In genomic region chr11:43825217-43825816, GRCh38 we compare ENCODE assay signal across 8 cellular contexts. TPM values are rescaled to one million over a fixed set of nuclear protein-coding genes. Genes with fewer than 3 reads are reported as not detected.
DNase-seq lines count a peak whose midpoint lies in the region; ATAC-seq, FAIRE-seq and TF ChIP-seq lines count a peak whose summit lies in the region.

No MANE protein-coding gene starts in this region.

- H3K27ac ChIP-seq in adrenal gland (no peak overlapping the region), HepG2 (ENCODE audit: extremely low read length, insufficient read depth, low read length) (no peak overlapping the region)

- no peak overlapping the region for H2AFZ ChIP-seq in HepG2 (ENCODE audit: low read length)

- H3K4me3 ChIP-seq in adrenal gland: no peak overlapping the region
- H3K4me3 ChIP-seq in HepG2 (replicated peaks in 1 of 3; ENCODE audit: insufficient read depth in 1 of 3, low read depth in 2 of 3, low read length in 3 of 3): no peak overlapping the region

- BruUV-seq in HepG2 (replicated peaks; lab: Mats Ljungman, UMichigan): no TSS peak

- no peaks in the 10 kb centered on the region for H3K36me3 ChIP-seq in adrenal gland (replicated peaks in 1 of 2)
- peaks cover 0 to 9% of the 10 kb centered on the region in 2 experiments; a peak in 1 of 5 replicates for H3K36me3 ChIP-seq in HepG2 (replicated peaks in 1 of 2; ENCODE audit: control insufficient read depth in 1 of 2, insufficient read depth in 2 of 2, low read length in 2 of 2)

- no peak for TF ChIP-seq POLR2A in adrenal gland (IDR thresholded peaks at IDR 0.05)
- no peak for TF ChIP-seq POLR2A in HepG2 (IDR thresholded peaks at IDR 0.05; ENCODE audit: insufficient read depth in 1 of 2, low read depth in 2 of 2, low read length in 2 of 2)

- no peak for TF ChIP-seq RAD21 in HepG2 (CRISPR knock-in tag; IDR thresholded peaks at IDR 0.05)

- no peak overlapping the region for H3K4me2 ChIP-seq in HepG2 (ENCODE audit: low read depth, low read length)

- no peak for FAIRE-seq in HepG2 (lab: Jason Lieb, UNC)

- DNase-seq in DMS 273 (lab: John Stamatoyannopoulos, UW; ENCODE audit: unreplicated experiment): peak; percentile 50
- no peak for DNase-seq in DMS 273 treated with DMSO at 0.1 percent for 48 hours (lab: John Stamatoyannopoulos, UW)
- DNase-seq in KBM-7: peak; percentile 26
- DNase-seq in adrenal gland: peak in 4 of 7 donors; percentile 24 to 45 (median 31)
- DNase-seq in HepG2 (ENCODE audit: low spot score): peak; percentile 8
- no peak for DNase-seq in activated CD8-positive, alpha-beta memory T cell treated with anti-CD3 and anti-CD28 coated beads for 24 hours
- DNase-seq in amniotic stem cell (lab: John Stamatoyannopoulos, UW): no peak

- in situ Hi-C loops in KBM-7 (cut with MboI; ENCODE audit: low pct_unique_long_range_greater_than_20kb, low sequenced_read_pairs): no loop called here
- in situ Hi-C loops in HepG2 (cut with HindIII; ENCODE audit: extremely low pct_ligation_motif_present, low pct_unique_long_range_greater_than_20kb): no loop called here

- no peaks in the 10 kb centered on the region for H3K79me2 ChIP-seq in HepG2 (ENCODE audit: insufficient read depth, low read length)

- TF ChIP-seq CTCF in adrenal gland (IDR thresholded peaks at IDR 0.05) (peak; percentile 40 to 68 (median 56)), HepG2 (CRISPR knock-in tag; IDR thresholded peaks at IDR 0.05) (peak; percentile 48)

- WGBS in adrenal gland, 4 donors: 41 to 51% (median 45%) methylated on average over 5 of the region's 5 CpGs
- WGBS in HepG2 (ENCODE audit: low lambda C conversion rate): 80% methylated on average over 5 of the region's 5 CpGs

- POLR2A ChIA-PET in HepG2 (lab: Yijun Ruan, JAX): no interaction called here

- TF ChIP-seq EP300 in HepG2 (IDR thresholded peaks at IDR 0.05; ENCODE audit: low read depth in 2 of 2, low read length in 2 of 2): no peak
- no peak for TF ChIP-seq EP300 in HepG2 (CRISPR knock-in tag; IDR thresholded peaks at IDR 0.05; ENCODE audit: borderline replicate concordance)

- ATAC-seq in HepG2 (peak; percentile 64; the same call in 2 of the 3 replicates), HG03354 (IDR thresholded peaks at IDR 0.05; ENCODE audit: poor library complexity, severe bottlenecking, unreplicated experiment) (no peak)

- H3K9ac ChIP-seq in HepG2 (ENCODE audit: insufficient read depth, low read depth, low read length): no peak overlapping the region

- H3K4me1 ChIP-seq in adrenal gland (replicated peaks in 1 of 2) (peaks cover 0 to 5% of the 10 kb centered on the region in 2 donors), HepG2 (ENCODE audit: insufficient read depth, low read length) (peaks cover 11% of the 10 kb centered on the region; the same call in 1 of the 2 replicates)

- H3K9me3 ChIP-seq in adrenal gland (replicated peaks in 1 of 3): no peaks in the 10 kb centered on the region
- H3K9me3 ChIP-seq in HepG2 (ENCODE audit: low read length): no peaks in the 10 kb centered on the region

- H3K27me3 ChIP-seq in adrenal gland: no peaks in the 10 kb centered on the region
- no peaks in the 10 kb centered on the region for H3K27me3 ChIP-seq in HepG2 (ENCODE audit: control insufficient read depth in 1 of 2, insufficient read depth in 2 of 2, low read length in 2 of 2)

- CTCF ChIA-PET in HepG2 (lab: Yijun Ruan, JAX; ENCODE audit: low intra/inter-chr PET ratio, low total read pairs): interaction anchor here (0.8 to 3.1 kb wide), 2 partner anchors 26 to 212 kb away, joined by 3 to 19 read pairs; no protein-coding TSS in a partner anchor

- intact Hi-C loops in adrenal gland (cut with DNase I): no loop called here
- intact Hi-C loops in HepG2 (cut with micrococcal nuclease; ENCODE audit: unreplicated experiment): loop anchor here (1.0 kb wide), 1 partner anchor 27 kb away; no protein-coding TSS in a partner anchor

- H4K20me1 ChIP-seq in HepG2 (ENCODE audit: insufficient read depth, low read length): no peaks in the 10 kb centered on the region; the same call in 1 of the 2 replicates

TF ChIP-seq in HepG2, 621 proteins besides CTCF, POLR2A, EP300 and RAD21:
- TF ChIP-seq MXD4 (CRISPR knock-in tag; IDR thresholded peaks at IDR 0.05): no peak
- TF ChIP-seq SMC3 (IDR thresholded peaks at IDR 0.05; ENCODE audit: low read length): peak; percentile 5; the same call in 1 of the 2 replicates
TF ChIP-seq in HepG2: peak in this region for 1.

RNA-seq across cellular contexts. Expression of gene ALKBH3, which starts 55.3 kb away (rescaled TPM):
- total RNA-seq in adrenal gland (10 to 100 TPM; 19.7 to 40.9 (median 28.4) TPM), HepG2 (2016; rRNA removed; fragmentation: Illumina TruSeq; extraction: Trizol) (36.1 and 49.6 TPM in 2 replicates)
- polyA plus RNA-seq in adrenal gland (10 to 100 TPM; 32.9 to 44.4 (median 38.4) TPM), HepG2 (2011; rRNA removed) (16.5 and 17.8 TPM in 2 replicates)
- 15.2 and 24.7 TPM in 2 replicates for total RNA-seq in HepG2 (2016; cell fraction: cytosol; rRNA removed; fragmentation: Illumina TruSeq; extraction: Trizol; ENCODE audit: low read depth)
- total RNA-seq in HepG2 (2016; cell fraction: insoluble cytoplasmic fraction; rRNA removed; fragmentation: Illumina TruSeq; extraction: Trizol): 39.0 and 48.6 TPM in 2 replicates
- 27.0 and 33.2 TPM in 2 replicates for total RNA-seq in HepG2 (2016; cell fraction: membrane; rRNA removed; fragmentation: Illumina TruSeq; extraction: Trizol)
- 30.6 and 31.1 TPM in 2 replicates for total RNA-seq in HepG2 (2016; cell fraction: nucleus; rRNA removed; fragmentation: Illumina TruSeq; extraction: Trizol)
- 11.7 and 19.8 TPM in 2 replicates for polyA plus RNA-seq in HepG2 (2011; cell fraction: cytosol; rRNA removed)
- polyA plus RNA-seq in HepG2 (2011; cell fraction: nucleus; rRNA removed): 6.1 and 12.5 TPM in 2 replicates
- polyA plus RNA-seq in HepG2 (2012): 14.3 and 14.6 TPM in 2 replicates
- polyA plus RNA-seq in HepG2 (2016; cell fraction: cytosol; fragmentation: Illumina TruSeq; extraction: Trizol; ENCODE audit: low read depth): 10.4 and 19.4 TPM in 2 replicates
- 35.9 and 40.1 TPM in 2 replicates for polyA plus RNA-seq in HepG2 (2016; cell fraction: insoluble cytoplasmic fraction; fragmentation: Illumina TruSeq; extraction: Trizol; ENCODE audit: low read depth)
- polyA plus RNA-seq in HepG2 (2016; cell fraction: membrane; fragmentation: Illumina TruSeq; extraction: Trizol; ENCODE audit: low read depth): 16.7 and 27.6 TPM in 2 replicates
- polyA plus RNA-seq in HepG2 (2016; cell fraction: nucleus; fragmentation: Illumina TruSeq; extraction: Trizol; ENCODE audit: insufficient read depth, low read depth): 18.5 and 20.8 TPM in 2 replicates
- polyA minus RNA-seq in HepG2 (2011; rRNA and poly(A)+ RNA removed; ENCODE audit: low replicate concordance): 4.2 and 6.8 TPM in 2 replicates
- polyA minus RNA-seq in HepG2 (2011; cell fraction: cytosol; rRNA and poly(A)+ RNA removed): 6.9 and 7.4 TPM in 2 replicates
- polyA minus RNA-seq in HepG2 (2011; cell fraction: nucleus; rRNA and poly(A)+ RNA removed): 22.1 and 29.3 TPM in 2 replicates

Comparison
In these comparisons a context has a peak if more than half of its experiments do, and no peak if none do; other contexts are left out.
1. DNase-seq: peak in DMS 273 (single experiment), KBM-7 (single experiment), adrenal gland (4 of 7) and HepG2 (single experiment); none in DMS 273 treated with DMSO at 0.1 percent for 48 hours (single experiment), activated CD8-positive, alpha-beta memory T cell treated with anti-CD3 and anti-CD28 coated beads for 24 hours (single experiment) and amniotic stem cell (single experiment).